In genomic region chr16:87375426-87376135, GRCh38 we compare ENCODE assay signal across 1 cellular context.
TF ChIP-seq lines count a peak whose summit lies in the region.

No MANE protein-coding gene starts in this region.

TF ChIP-seq in IMR-90, 13 proteins besides CTCF, POLR2A, EP300 and RAD21:
- TF ChIP-seq MXI1 (IDR thresholded peaks at IDR 0.05; ENCODE audit: borderline replicate concordance, low read depth, low read length) (no peak), MAZ (IDR thresholded peaks at IDR 0.05; ENCODE audit: borderline replicate concordance, low read depth, low read length) (no peak), NFE2L2 (IDR thresholded peaks at IDR 0.05; ENCODE audit: low read depth, low read length) (no peak), SMC3 (IDR thresholded peaks at IDR 0.05; ENCODE audit: low read depth, low read length) (no peak), BHLHE40 (IDR thresholded peaks at IDR 0.05; ENCODE audit: low read depth, low read length) (peak; percentile 78), FOS (IDR thresholded peaks at IDR 0.05; ENCODE audit: low read depth, low read length) (0 out of 2 replicates have a peak, but pooled peaks have one; percentile 21)
